26 cellular contexts compared by ENCODE assay signal in the genomic region with DNA sequence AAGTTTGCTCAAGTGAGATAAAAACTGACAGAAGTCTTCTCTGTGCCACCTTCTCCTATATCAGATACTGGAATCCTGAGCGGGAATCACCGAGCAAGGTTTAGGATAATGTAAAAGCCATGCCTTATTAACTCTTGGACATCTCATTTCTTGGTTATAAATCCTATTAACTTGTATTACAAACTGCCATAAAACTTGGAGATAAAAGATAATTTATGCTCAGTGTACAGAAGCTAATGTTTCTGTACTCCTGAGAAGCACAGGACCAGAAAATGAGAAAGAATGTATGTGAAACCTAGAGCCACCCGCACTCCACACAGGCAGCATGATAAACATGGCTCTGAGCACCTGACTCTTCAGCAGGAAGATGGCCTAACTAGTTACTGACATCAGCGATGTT.
"Had no signal": no experiment of that assay in that cellular context is flagged by ENCODE, and none has a peak within 500 bp of the region (broad histone marks: within the 10 kb centered on the region; RNA-seq: fewer than 3 reads in every experiment).

No MANE protein-coding gene starts in this region.

- DNase-seq: naive thymus-derived CD8-positive, alpha-beta T cell; nephron progenitor cell; nucleus accumbens; pancreas; retina; right lobe of liver; sigmoid colon; small intestine; stimulated activated CD4-positive, alpha-beta T cell treated with anti-CD3 and anti-CD28 coated beads, Interleukin-15, amount 100 ng/mL, for 24 hours; stimulated activated CD4-positive, alpha-beta T cell treated with anti-CD3 and anti-CD28 coated beads, Interleukin-2, amount 100 ng/mL, for 24 hours; stimulated activated CD4-positive, alpha-beta T cell treated with anti-CD3 and anti-CD28 coated beads, Interleukin-2, amount 100 ng/mL, for 48 hours; stimulated activated CD4-positive, alpha-beta T cell treated with anti-CD3 and anti-CD28 coated beads, Interleukin-4, amount 100 ng/mL, for 24 hours; stimulated activated naive B cell treated with anti-CD40 and anti-IgM and Interleukin-4, amounts not matched to agents 10 μg/mL and 1 μg/mL and 100 μg/mL, for 72 hours; stimulated activated naive CD4-positive, alpha-beta T cell treated with Interleukin-2 at 50 U/mL for 16 hours; stomach; testis; tibial artery; transverse colon; upper lobe of right lung; uterus had no signal

- H3K27me3 ChIP-seq: neutrophil, pancreas, right atrium auricular region, right lobe of liver, sigmoid colon, stomach, suprapubic skin, testis, tibial artery, transverse colon, upper lobe of right lung, uterus had no signal

- H3K4me3 ChIP-seq: pancreas, prostate gland, right atrium auricular region, right lobe of liver, sigmoid colon, stomach, suprapubic skin, testis, tibial artery, transverse colon, upper lobe of right lung, uterus had no signal

- H3K36me3 ChIP-seq: neutrophil, pancreas, prostate gland, right atrium auricular region, right lobe of liver, sigmoid colon, stomach, suprapubic skin, tibial artery, transverse colon, upper lobe of right lung, uterus had no signal

- ATAC-seq: naive thymus-derived CD8-positive, alpha-beta T cell; natural killer cell treated with Interleukin-12 subunit alpha and Interleukin-12 subunit beta and Interleukin-15 and Interleukin-18, amount 100 ng/mL, for 72 hours; pancreas; right lobe of liver; stimulated activated effector memory CD8-positive, alpha-beta T cell treated with anti-CD3 and anti-CD28 coated beads, Interleukin-12 subunit alpha, Interleukin-12 subunit beta, amount 100 ng/mL, for 72 hours; stimulated activated naive B cell treated with anti-CD40 and anti-IgM and Interleukin-4, amounts not matched to agents 10 μg/mL and 1 μg/mL and 100 μg/mL, for 72 hours; upper lobe of right lung had no signal

- H3K4me1 ChIP-seq: pancreas, prostate gland, right atrium auricular region, right lobe of liver, stomach, suprapubic skin, testis, upper lobe of right lung, uterus had no signal

- H3K9me3 ChIP-seq: neutrophil, pancreas, prostate gland, right atrium auricular region, right lobe of liver, sigmoid colon, stomach, suprapubic skin, testis, tibial artery, transverse colon, upper lobe of right lung, uterus had no signal

- H3K27ac ChIP-seq: neutrophil, pancreas, prostate gland, right atrium auricular region, right lobe of liver, sigmoid colon, stomach, suprapubic skin, testis, tibial artery, transverse colon, upper lobe of right lung, uterus had no signal
